2 cellular contexts compared by ENCODE assay signal in the genomic region with DNA sequence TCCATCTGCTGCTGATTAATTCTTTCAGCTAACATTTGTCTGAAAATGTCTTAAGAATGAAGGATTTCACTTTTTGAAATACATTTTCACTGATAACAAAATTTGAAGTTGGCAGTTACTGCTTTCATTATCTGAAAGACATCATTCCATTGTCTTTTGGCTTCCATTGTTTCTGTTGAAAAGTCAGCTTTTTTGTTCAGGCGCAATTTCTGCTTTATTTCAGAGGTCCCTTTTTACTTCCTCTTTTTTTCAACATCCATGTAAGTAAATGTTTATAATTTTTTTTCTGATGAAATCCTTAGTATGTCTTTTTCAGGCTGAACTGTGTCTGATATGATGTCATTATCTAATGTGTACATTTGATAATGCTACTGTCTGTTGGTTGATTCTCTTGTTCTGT.
TF ChIP-seq lines count a peak whose summit lies in the region.

No MANE protein-coding gene starts in this region.

TF ChIP-seq in HepG2, 621 proteins besides CTCF, POLR2A, EP300 and RAD21 (continued from another document):
- TF ChIP-seq, protein P1, sequence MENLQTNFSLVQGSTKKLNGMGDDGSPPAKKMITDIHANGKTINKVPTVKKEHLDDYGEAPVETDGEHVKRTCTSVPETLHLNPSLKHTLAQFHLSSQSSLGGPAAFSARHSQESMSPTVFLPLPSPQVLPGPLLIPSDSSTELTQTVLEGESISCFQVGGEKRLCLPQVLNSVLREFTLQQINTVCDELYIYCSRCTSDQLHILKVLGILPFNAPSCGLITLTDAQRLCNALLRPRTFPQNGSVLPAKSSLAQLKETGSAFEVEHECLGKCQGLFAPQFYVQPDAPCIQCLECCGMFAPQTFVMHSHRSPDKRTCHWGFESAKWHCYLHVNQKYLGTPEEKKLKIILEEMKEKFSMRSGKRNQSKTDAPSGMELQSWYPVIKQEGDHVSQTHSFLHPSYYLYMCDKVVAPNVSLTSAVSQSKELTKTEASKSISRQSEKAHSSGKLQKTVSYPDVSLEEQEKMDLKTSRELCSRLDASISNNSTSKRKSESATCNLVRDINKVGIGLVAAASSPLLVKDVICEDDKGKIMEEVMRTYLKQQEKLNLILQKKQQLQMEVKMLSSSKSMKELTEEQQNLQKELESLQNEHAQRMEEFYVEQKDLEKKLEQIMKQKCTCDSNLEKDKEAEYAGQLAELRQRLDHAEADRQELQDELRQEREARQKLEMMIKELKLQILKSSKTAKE (CRISPR knock-in tag; IDR thresholded peaks at IDR 0.05; ENCODE audit: borderline replicate concordance), result no peak
- peak; percentile 98 for TF ChIP-seq ZNF317 (CRISPR knock-in tag; IDR thresholded peaks at IDR 0.05)

TF ChIP-seq in K562, 482 proteins besides CTCF, POLR2A, EP300 and RAD21 (continued from another document):
- TF ChIP-seq, protein P2, sequence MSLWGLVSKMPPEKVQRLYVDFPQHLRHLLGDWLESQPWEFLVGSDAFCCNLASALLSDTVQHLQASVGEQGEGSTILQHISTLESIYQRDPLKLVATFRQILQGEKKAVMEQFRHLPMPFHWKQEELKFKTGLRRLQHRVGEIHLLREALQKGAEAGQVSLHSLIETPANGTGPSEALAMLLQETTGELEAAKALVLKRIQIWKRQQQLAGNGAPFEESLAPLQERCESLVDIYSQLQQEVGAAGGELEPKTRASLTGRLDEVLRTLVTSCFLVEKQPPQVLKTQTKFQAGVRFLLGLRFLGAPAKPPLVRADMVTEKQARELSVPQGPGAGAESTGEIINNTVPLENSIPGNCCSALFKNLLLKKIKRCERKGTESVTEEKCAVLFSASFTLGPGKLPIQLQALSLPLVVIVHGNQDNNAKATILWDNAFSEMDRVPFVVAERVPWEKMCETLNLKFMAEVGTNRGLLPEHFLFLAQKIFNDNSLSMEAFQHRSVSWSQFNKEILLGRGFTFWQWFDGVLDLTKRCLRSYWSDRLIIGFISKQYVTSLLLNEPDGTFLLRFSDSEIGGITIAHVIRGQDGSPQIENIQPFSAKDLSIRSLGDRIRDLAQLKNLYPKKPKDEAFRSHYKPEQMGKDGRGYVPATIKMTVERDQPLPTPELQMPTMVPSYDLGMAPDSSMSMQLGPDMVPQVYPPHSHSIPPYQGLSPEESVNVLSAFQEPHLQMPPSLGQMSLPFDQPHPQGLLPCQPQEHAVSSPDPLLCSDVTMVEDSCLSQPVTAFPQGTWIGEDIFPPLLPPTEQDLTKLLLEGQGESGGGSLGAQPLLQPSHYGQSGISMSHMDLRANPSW (CRISPR knock-in tag; IDR thresholded peaks at IDR 0.05), result no peak
- TF ChIP-seq CBX5 (IDR thresholded peaks at IDR 0.05; ENCODE audit: borderline replicate concordance, low read depth) (peak; percentile 80), TRIM28 (IDR thresholded peaks at IDR 0.05) (peak; percentile 65)
- TF ChIP-seq, protein P3, sequence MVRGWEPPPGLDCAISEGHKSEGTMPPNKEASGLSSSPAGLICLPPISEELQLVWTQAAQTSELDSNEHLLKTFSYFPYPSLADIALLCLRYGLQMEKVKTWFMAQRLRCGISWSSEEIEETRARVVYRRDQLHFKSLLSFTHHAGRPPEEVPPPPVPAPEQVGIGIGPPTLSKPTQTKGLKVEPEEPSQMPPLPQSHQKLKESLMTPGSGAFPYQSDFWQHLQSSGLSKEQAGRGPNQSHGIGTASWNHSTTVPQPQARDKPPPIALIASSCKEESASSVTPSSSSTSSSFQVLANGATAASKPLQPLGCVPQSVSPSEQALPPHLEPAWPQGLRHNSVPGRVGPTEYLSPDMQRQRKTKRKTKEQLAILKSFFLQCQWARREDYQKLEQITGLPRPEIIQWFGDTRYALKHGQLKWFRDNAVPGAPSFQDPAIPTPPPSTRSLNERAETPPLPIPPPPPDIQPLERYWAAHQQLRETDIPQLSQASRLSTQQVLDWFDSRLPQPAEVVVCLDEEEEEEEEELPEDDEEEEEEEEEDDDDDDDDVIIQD (CRISPR knock-in tag; IDR thresholded peaks at IDR 0.05), result no peak
